Comparison of ENCODE assay signal across 8 cellular contexts in genomic region chr1:25503551-25504426, GRCh38. TPM values are rescaled to one million over a fixed set of nuclear protein-coding genes. Genes with fewer than 3 reads are reported as not detected.
DNase-seq lines count a peak whose midpoint lies in the region; ATAC-seq, FAIRE-seq and TF ChIP-seq lines count a peak whose summit lies in the region.

No MANE protein-coding gene starts in this region.

- no peaks in the 10 kb centered on the region; the same call in 1 of the 2 replicates for H3K36me3 ChIP-seq in SJCRH30

- WGBS in A549 (ENCODE audit: missing lambda C conversion rate): 72% methylated on average over 11 of the region's 12 CpGs

- peak; percentile 49; the same call in 2 of the 3 replicates for TF ChIP-seq CTCF in A549 (IDR thresholded peaks at IDR 0.05)

- POLR2A ChIA-PET in A549 (lab: Yijun Ruan, JAX): no interaction called here

- H3K27ac ChIP-seq in A549 (no peak overlapping the region), SJCRH30 (no peak overlapping the region)

- H3K27ac Mint-ChIP-seq in activated naive CD4-positive, alpha-beta T cell treated with anti-CD3 and anti-CD28 coated beads, Interleukin-2, amount 50 U/mL, for 72 hours: peak overlapping the region; percentile 52 to 71

- peak; percentile 91 to 95 for ATAC-seq in A549
- peak; percentile 89 to 94 for ATAC-seq in activated naive CD4-positive, alpha-beta T cell treated with anti-CD3 and anti-CD28 coated beads, Interleukin-2, amount 50 U/mL, for 72 hours
- ATAC-seq in GM21390 (IDR thresholded peaks at IDR 0.05; ENCODE audit: unreplicated experiment): no peak

- H3K36me3 Mint-ChIP-seq in activated naive CD4-positive, alpha-beta T cell treated with anti-CD3 and anti-CD28 coated beads, Interleukin-2, amount 50 U/mL, for 72 hours: no peaks in the 10 kb centered on the region

- H3K9me3 ChIP-seq in A549 (no peaks in the 10 kb centered on the region), SJCRH30 (replicated peaks) (no peaks in the 10 kb centered on the region; the same call in 1 of the 2 replicates)

- TF ChIP-seq EP300 in A549 (IDR thresholded peaks at IDR 0.05): no peak

- DNase-seq in A549 (ENCODE audit: low read depth in 1 of 2, low spot score in 1 of 2) (peak; percentile 30 to 53), GM18507 (ENCODE audit: extremely low spot score, insufficient read length, low read depth) (no peak), SJCRH30 (peak; percentile 63 to 71), iPS-NIHi7 (ENCODE audit: extremely low spot score) (peak; percentile 76), T1000 (lab: John Stamatoyannopoulos, UW) (no peak)
- peak in 1 of 2 donors; percentile 60 for DNase-seq in activated naive CD4-positive, alpha-beta T cell treated with anti-CD3 and anti-CD28 coated beads, Interleukin-2, amount 50 U/mL, for 72 hours (ENCODE audit: low spot score in 2 of 2)
- DNase-seq in stimulated activated CD4-positive, alpha-beta T cell treated with anti-CD3 and anti-CD28 coated beads, TNF-alpha, amount 100 ng/mL, for 1 hour (ENCODE audit: low read depth in 3 of 3, low spot score in 1 of 3): peak; percentile 47 to 53 (median 52)

- peak; percentile 58 for TF ChIP-seq RAD21 in A549 (conservative IDR thresholded peaks at IDR 0.05 in 1 of 2, IDR thresholded peaks at IDR 0.05 in 1 of 2)

- no peaks in the 10 kb centered on the region for H3K9me3 Mint-ChIP-seq in activated naive CD4-positive, alpha-beta T cell treated with anti-CD3 and anti-CD28 coated beads, Interleukin-2, amount 50 U/mL, for 72 hours

- H3K4me1 ChIP-seq in A549: peaks cover 25% of the 10 kb centered on the region
- peaks cover 16% of the 10 kb centered on the region for H3K4me1 ChIP-seq in SJCRH30

- CTCF ChIA-PET in A549 (lab: Yijun Ruan, JAX): interaction anchor here (0.6 to 6.1 kb wide), 4 partner anchors 8 to 304 kb away, joined by 3 to 35 read pairs (median 7); no protein-coding TSS in a partner anchor

- FAIRE-seq in A549 (lab: Jason Lieb, UNC) (no peak), GM18507 (lab: Jason Lieb, UNC) (peak; percentile 59)

- H3K4me3 ChIP-seq in A549 (no peak overlapping the region), SJCRH30 (no peak overlapping the region)

- no peak for TF ChIP-seq POLR2A in A549 (IDR thresholded peaks at IDR 0.05; ENCODE audit: low read length)

- no peaks in the 10 kb centered on the region for H3K27me3 ChIP-seq in SJCRH30

- H3K4me2 ChIP-seq in A549: no peak overlapping the region

TF ChIP-seq in A549, 52 proteins besides CTCF, POLR2A, EP300 and RAD21:
- TF ChIP-seq SMC3 (IDR thresholded peaks at IDR 0.05) (peak; percentile 70), GATA3 (IDR thresholded peaks at IDR 0.05; ENCODE audit: borderline replicate concordance) (no peak), KDM1A (IDR thresholded peaks at IDR 0.05; ENCODE audit: low read depth) (no peak), RARB (CRISPR knock-in tag; IDR thresholded peaks at IDR 0.05) (no peak)

RNA-seq across cellular contexts. Expression of gene LDLRAP1, which starts 39.6 kb away (rescaled TPM):
- polyA plus RNA-seq in A549 (2011; rRNA removed) (7.9 and 9.2 TPM in 2 replicates), A549 (2017; fragmentation: RNase III; extraction: RNeasy Plus Mini Kit Qiagen cat#74134 plus additional on column Dnase treatment) (9.9 to 10.9 TPM (median 10.1 TPM) in 3 replicates)
- polyA plus RNA-seq in A549 (2012; cell fraction: cytosol; rRNA removed): 12.7 and 16.4 TPM in 2 replicates
- polyA plus RNA-seq in A549 (2012; cell fraction: nucleus; rRNA removed): 19.2 and 21.2 TPM in 2 replicates
- 7.3 and 7.4 TPM in 2 replicates for polyA minus RNA-seq in A549 (2011; rRNA and poly(A)+ RNA removed)
- total RNA-seq in SJCRH30 (2014; rRNA removed; shearing (Covaris generic)): 22.8 and 23.9 TPM in 2 replicates
- total RNA-seq in activated naive CD4-positive, alpha-beta T cell treated with anti-CD3 and anti-CD28 coated beads, Interleukin-2, amount 50 U/mL, for 72 hours: 10 to 100 TPM; 17.2 to 29.2 TPM

Comparison
In these comparisons a context has a peak if more than half of its experiments do, and no peak if none do; other contexts are left out.
1. DNase-seq: peak in A549 (2 of 2), SJCRH30 (2 of 2), iPS-NIHi7 (single experiment) and stimulated activated CD4-positive, alpha-beta T cell treated with anti-CD3 and anti-CD28 coated beads, TNF-alpha, amount 100 ng/mL, for 1 hour (3 of 3); none in GM18507 (single experiment) and T1000 (single experiment).